In the genomic region with DNA sequence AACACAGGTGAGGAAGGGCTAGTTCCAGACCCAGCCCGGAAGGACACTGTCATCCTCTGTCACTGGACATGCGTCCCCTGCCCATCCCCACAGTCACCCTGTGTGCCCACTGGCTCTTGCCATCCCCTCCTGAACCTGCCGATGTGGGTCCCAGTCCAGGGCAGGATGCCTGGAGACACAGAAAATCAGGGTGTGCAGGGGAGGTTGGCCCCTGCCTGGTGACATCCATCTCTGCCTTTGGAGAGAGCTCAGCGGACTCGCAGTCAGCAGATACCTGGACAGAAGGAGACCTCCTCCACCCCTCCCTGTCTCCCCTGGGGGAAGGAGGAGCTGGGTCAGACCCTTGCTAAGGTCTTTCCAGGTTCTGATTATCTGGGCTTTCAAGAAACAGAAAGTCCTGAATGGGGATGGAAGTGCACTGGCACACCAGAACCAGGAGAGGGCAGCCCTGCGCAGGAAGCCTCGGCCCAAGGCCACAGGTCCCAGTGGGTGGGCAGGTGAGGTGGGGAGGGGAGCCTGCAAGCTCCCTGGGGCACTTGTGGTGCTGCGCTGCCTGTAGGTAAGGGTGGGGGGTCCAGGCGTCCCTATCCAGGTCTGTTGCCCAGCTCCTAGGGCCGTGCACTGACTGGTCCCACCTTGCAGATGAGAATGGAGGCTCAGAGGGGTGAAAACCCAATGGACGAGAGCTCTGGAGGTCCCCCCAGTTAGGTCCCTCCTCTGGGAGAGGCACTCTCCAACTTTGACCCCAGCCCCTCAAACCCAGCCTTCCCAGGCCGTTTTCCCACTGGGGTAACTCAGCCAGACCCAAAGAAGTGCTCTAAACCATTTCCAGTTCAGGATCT, we compare ENCODE assay signal across 8 cellular contexts. TPM values are rescaled to one million over a fixed set of nuclear protein-coding genes. Genes with fewer than 3 reads are reported as not detected.
DNase-seq lines count a peak whose midpoint lies in the region; ATAC-seq and TF ChIP-seq lines count a peak whose summit lies in the region.

No MANE protein-coding gene starts in this region.

- peak; percentile 19 for DNase-seq in NCI-H2171 treated with DMSO at 0.1 percent for 48 hours (lab: John Stamatoyannopoulos, UW)
- no peak for DNase-seq in NCI-H2171 (lab: John Stamatoyannopoulos, UW)
- DNase-seq in NAMALWA (ENCODE audit: low spot score): peak; percentile 56
- peak; percentile 74 for DNase-seq in activated CD8-positive, alpha-beta memory T cell treated with anti-CD3 and anti-CD28 coated beads for 24 hours
- DNase-seq in fibroblast of villous mesenchyme (ENCODE audit: low read depth): peak; percentile 23
- peak in 9 of 10 donors; percentile 41 to 93 (median 56) for DNase-seq in posterior cingulate gyrus

- intact Hi-C loops in posterior cingulate gyrus (cut with DNase I): loop anchor here (5.0 kb wide), 1 partner anchor 287 kb away; the partner anchor contains the start of gene GPC1

- ATAC-seq in HG03378 (IDR thresholded peaks at IDR 0.05; ENCODE audit: unreplicated experiment): no peak
- ATAC-seq in GM21381 (IDR thresholded peaks at IDR 0.05; ENCODE audit: unreplicated experiment): no peak

- TF ChIP-seq CTCF in fibroblast of villous mesenchyme (IDR thresholded peaks at IDR 0.05; ENCODE audit: insufficient read depth, low read depth, low read length): peak; percentile 86

- H3K4me3 ChIP-seq in fibroblast of villous mesenchyme (ENCODE audit: low read depth, low read length): no peak overlapping the region

RNA-seq across cellular contexts. Expression of gene OTOS, which starts 9.7 kb away (rescaled TPM):
- total RNA-seq in fibroblast of villous mesenchyme: not detected in 2 replicates

RNA-seq across cellular contexts. Expression of gene COPS9, which starts 14.1 kb away (rescaled TPM):
- 102 and 114 TPM in 2 replicates for total RNA-seq in fibroblast of villous mesenchyme
